In the genomic region with DNA sequence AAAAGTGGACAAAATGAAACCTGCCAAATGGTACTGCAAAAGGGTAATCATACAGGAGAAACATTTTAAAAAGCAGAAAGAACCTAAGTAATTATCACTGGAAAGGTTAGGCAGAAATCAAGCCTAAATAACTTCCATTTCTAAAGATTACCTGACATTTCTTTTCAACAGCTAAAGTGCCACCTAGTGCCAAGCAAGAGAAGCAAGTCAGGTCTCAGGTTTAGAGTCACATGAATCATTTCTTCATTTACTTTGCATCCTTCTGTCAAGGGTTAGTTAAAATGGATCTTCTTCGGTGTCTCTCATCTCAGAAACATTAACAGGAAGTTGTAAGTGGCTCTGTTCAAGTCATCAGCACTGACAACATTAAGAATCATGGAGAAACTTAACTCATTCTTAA, we compare ENCODE assay signal across 11 cellular contexts.
A peak's percentile ranks its signal among the peaks of the same experiment; 100 is the strongest.
DNase-seq lines count a peak whose midpoint lies in the region; ATAC-seq, FAIRE-seq and TF ChIP-seq lines count a peak whose summit lies in the region.
"Had no signal": no experiment of that assay in that cellular context is flagged by ENCODE, and none has a peak within 500 bp of the region (broad histone marks: within the 10 kb centered on the region; RNA-seq: fewer than 3 reads in every experiment).

No MANE protein-coding gene starts in this region.

- no peaks in the 10 kb centered on the region for H3K4me1 ChIP-seq in A549
- no peaks in the 10 kb centered on the region for H3K4me1 ChIP-seq in hepatocyte (ENCODE audit: insufficient read depth)

- no peaks in the 10 kb centered on the region for H3K9me3 ChIP-seq in A549
- no peaks in the 10 kb centered on the region for H3K9me3 ChIP-seq in hepatocyte (ENCODE audit: low read depth)

- FAIRE-seq in A549 (lab: Jason Lieb, UNC), result no peak
- FAIRE-seq in frontal cortex (lab: Jason Lieb, UNC), result no peak
- FAIRE-seq: astrocyte had no signal

- no peak overlapping the region for H3K27ac ChIP-seq in A549
- no peak overlapping the region for H3K27ac ChIP-seq in hepatocyte

- TF ChIP-seq EP300 in A549 (IDR thresholded peaks at IDR 0.05), result no peak

- no peaks in the 10 kb centered on the region for H4K20me1 ChIP-seq in hepatocyte (ENCODE audit: insufficient read depth, poor library complexity, severe bottlenecking)

- no peak overlapping the region for H3K4me3 ChIP-seq in A549
- H3K4me3 ChIP-seq in hepatocyte, result no peak overlapping the region

- H2AFZ ChIP-seq in hepatocyte, result no peak overlapping the region

- TF ChIP-seq CTCF in A549 (IDR thresholded peaks at IDR 0.05) (0 out of 3 replicates have a peak, but pooled peaks have one; percentile 11), hepatocyte (IDR thresholded peaks at IDR 0.05; ENCODE audit: poor library complexity) (peak; percentile 25)

- WGBS in A549 (ENCODE audit: missing lambda C conversion rate), result 6% methylated on average over 1 of the region's 1 CpG
- 83% methylated on average over 1 of the region's 1 CpG for WGBS in hepatocyte (ENCODE audit: low lambda C conversion rate, missing lambda C conversion rate)

- H3K9me2 ChIP-seq in hepatocyte (replicated peaks; ENCODE audit: insufficient read depth), result no peaks in the 10 kb centered on the region

- no peak for ATAC-seq in A549
- no peak for ATAC-seq in GM18502 (IDR thresholded peaks at IDR 0.05; ENCODE audit: poor library complexity, unreplicated experiment)
- ATAC-seq: esophagus mucosa had no signal

- TF ChIP-seq POLR2A in A549 (IDR thresholded peaks at IDR 0.05; ENCODE audit: low read length), result no peak

- H3K4me2 ChIP-seq in A549 (no peak overlapping the region), hepatocyte (no peak overlapping the region)

- DNase-seq in A549 (ENCODE audit: low read depth in 1 of 2, low spot score in 1 of 2) (peak in 1 of 2 experiments; percentile 0), Daoy (ENCODE audit: low read depth) (peak; percentile 1), NCI-H524 treated with DMSO at 0.1 percent for 48 hours (lab: John Stamatoyannopoulos, UW) (peak; percentile 16), hepatocyte (ENCODE audit: low spot score) (no peak), MV-4-11 (lab: John Stamatoyannopoulos, UW) (no peak), NCI-H2196 (lab: John Stamatoyannopoulos, UW; ENCODE audit: unreplicated experiment) (no peak), frontal cortex (ENCODE audit: low spot score in 2 of 2) (no peak)
- DNase-seq: NCI-H774 had no signal

- no peak for TF ChIP-seq RAD21 in A549 (conservative IDR thresholded peaks at IDR 0.05 in 1 of 2, IDR thresholded peaks at IDR 0.05 in 1 of 2)

- no peaks in the 10 kb centered on the region for H3K27me3 ChIP-seq in hepatocyte

- CTCF ChIA-PET in A549 (lab: Yijun Ruan, JAX), result no interaction called here

- no peaks in the 10 kb centered on the region for H3K36me3 ChIP-seq in hepatocyte (replicated peaks; ENCODE audit: insufficient read depth, low read depth)

- POLR2A ChIA-PET in A549 (lab: Yijun Ruan, JAX), result no interaction called here

- no peaks in the 10 kb centered on the region for H3K79me2 ChIP-seq in hepatocyte

TF ChIP-seq in A549, 52 proteins besides CTCF, POLR2A, EP300 and RAD21:
- TF ChIP-seq RFX5 (IDR thresholded peaks at IDR 0.05) (no peak), HOXB13 (CRISPR knock-in tag; IDR thresholded peaks at IDR 0.05; ENCODE audit: low read depth) (no peak)

Comparison
In these comparisons a context has a peak if more than half of its experiments do, and no peak if none do; other contexts are left out.
1. DNase-seq: peak in Daoy (single experiment) and NCI-H524 treated with DMSO at 0.1 percent for 48 hours (single experiment); none in hepatocyte (single experiment), MV-4-11 (single experiment), NCI-H2196 (single experiment) and frontal cortex (0 of 2).